In genomic region chr12:113098428-113099028, GRCh38 we compare ENCODE assay signal across 8 cellular contexts. TPM values are rescaled to one million over a fixed set of nuclear protein-coding genes. Genes with fewer than 3 reads are reported as not detected.
DNase-seq lines count a peak whose midpoint lies in the region; ATAC-seq and TF ChIP-seq lines count a peak whose summit lies in the region.

No MANE protein-coding gene starts in this region.

- no peak overlapping the region for H3K4me3 ChIP-seq in naive thymus-derived CD4-positive, alpha-beta T cell (ENCODE audit: low read length)

- DNase-seq in EH (ENCODE audit: low read depth) (peak; percentile 78), NCI-H82 treated with DMSO at 0.1 percent for 48 hours (lab: John Stamatoyannopoulos, UW; ENCODE audit: unreplicated experiment) (peak; percentile 36), activated T-cell treated with anti-CD3 and anti-CD28 coated beads for 24 hours (ENCODE audit: low read depth) (peak; percentile 63), erythroblast (lab: John Stamatoyannopoulos, UW) (peak; percentile 49 to 70)
- DNase-seq in naive thymus-derived CD4-positive, alpha-beta T cell = peak; percentile 42 to 70 (median 61)
- DNase-seq in stimulated activated naive CD8-positive, alpha-beta T cell treated with anti-CD3 and anti-CD28 coated beads, Interleukin-15, Interleukin-2, amounts not matched to agents 100 U/mL and 50 U/mL, for 24 hours = peak; percentile 85

- H3K9me3 Mint-ChIP-seq in naive thymus-derived CD4-positive, alpha-beta T cell = peaks cover 0 to 1% (median 0%) of the 10 kb centered on the region in 11 donors

- CTCF ChIA-PET in naive thymus-derived CD4-positive, alpha-beta T cell (lab: Charles Lee) = interaction anchor here (0.6 to 6.4 kb wide), 15 partner anchors 8 to 1622 kb away, joined by 3 to 73 read pairs (median 3); no protein-coding TSS in a partner anchor

- no peaks in the 10 kb centered on the region for H3K27me3 Mint-ChIP-seq in naive thymus-derived CD4-positive, alpha-beta T cell

- peak; percentile 59 for ATAC-seq in HG03432 (IDR thresholded peaks at IDR 0.05; ENCODE audit: unreplicated experiment)
- peak; percentile 83 for ATAC-seq in naive thymus-derived CD4-positive, alpha-beta T cell
- peak; percentile 84 for ATAC-seq in stimulated activated naive CD8-positive, alpha-beta T cell treated with anti-CD3 and anti-CD28 coated beads, Interleukin-15, Interleukin-2, amounts not matched to agents 100 U/mL and 50 U/mL, for 24 hours
- ATAC-seq in GM21528 (IDR thresholded peaks at IDR 0.05; ENCODE audit: low FRiP score, unreplicated experiment) = no peak

- H3K36me3 ChIP-seq in naive thymus-derived CD4-positive, alpha-beta T cell (ENCODE audit: control insufficient read depth in 2 of 3, insufficient read depth in 3 of 3, low read length in 3 of 3) = peaks cover 0 to 24% (median 0%) of the 10 kb centered on the region in 3 experiments

- peaks cover under 1 to 43% (median 33%) of the 10 kb centered on the region in 7 donors for H3K4me1 Mint-ChIP-seq in naive thymus-derived CD4-positive, alpha-beta T cell

- H3K9me3 ChIP-seq in naive thymus-derived CD4-positive, alpha-beta T cell (ENCODE audit: control insufficient read depth in 2 of 3, low read length in 3 of 3) = no peaks in the 10 kb centered on the region

- no peak for TF ChIP-seq POLR2A in erythroblast (IDR thresholded peaks at IDR 0.05; ENCODE audit: low read length)

- H3K27ac Mint-ChIP-seq in naive thymus-derived CD4-positive, alpha-beta T cell = peak overlapping the region in 8 of 9 donors; percentile 31 to 92 (median 70)

- peaks cover 0 to 11% (median 0%) of the 10 kb centered on the region in 5 donors for H3K36me3 Mint-ChIP-seq in naive thymus-derived CD4-positive, alpha-beta T cell

- H3K27me3 ChIP-seq in naive thymus-derived CD4-positive, alpha-beta T cell (ENCODE audit: control insufficient read depth in 2 of 2, insufficient read depth in 2 of 2, low read length in 2 of 2) = no peaks in the 10 kb centered on the region

- intact Hi-C loops in naive thymus-derived CD4-positive, alpha-beta T cell (cut with micrococcal nuclease) = loop anchor here (1.0 to 5.0 kb wide), 6 partner anchors 50 to 198 kb away; no protein-coding TSS in a partner anchor

- POLR2A ChIA-PET in naive thymus-derived CD4-positive, alpha-beta T cell (lab: Charles Lee) = no interaction called here

- peaks cover 0 to 18% of the 10 kb centered on the region in 2 donors for H3K4me1 ChIP-seq in naive thymus-derived CD4-positive, alpha-beta T cell (ENCODE audit: control insufficient read depth in 2 of 2, insufficient read depth in 2 of 2, low read length in 2 of 2)

- peak overlapping the region; percentile 34 for H3K27ac ChIP-seq in naive thymus-derived CD4-positive, alpha-beta T cell (ENCODE audit: low read depth, low read length)

- no peak overlapping the region for H3K4me3 Mint-ChIP-seq in naive thymus-derived CD4-positive, alpha-beta T cell

RNA-seq across cellular contexts. Expression of gene RASAL1, which starts 37.0 kb away (rescaled TPM):
- 1 to 10 TPM in 3 of 5 experiments, under 1 TPM in 2; 0.19 to 1.6 (median 1.1) TPM for total RNA-seq in naive thymus-derived CD4-positive, alpha-beta T cell
- polyA plus RNA-seq in naive thymus-derived CD4-positive, alpha-beta T cell = 1 to 10 TPM; 1.6 to 2.1 TPM

RNA-seq across cellular contexts. Expression of gene DTX1, which starts 42.0 kb away (rescaled TPM):
- 10 to 100 TPM in 2 of 5 experiments, 1 to 10 TPM in 2, not detected in 1; 4.2 to 15.8 (median 8.8) TPM for total RNA-seq in naive thymus-derived CD4-positive, alpha-beta T cell
- 1 to 10 TPM in 1 of 2 donors, under 1 TPM in 1; 0.80 to 4.2 TPM for polyA plus RNA-seq in naive thymus-derived CD4-positive, alpha-beta T cell

RNA-seq across cellular contexts. Expression of gene CFAP73, which starts 51.0 kb away (rescaled TPM):
- under 1 TPM in 3 of 5 experiments, not detected in 2; 0.29 to 0.88 (median 0.48) TPM for total RNA-seq in naive thymus-derived CD4-positive, alpha-beta T cell
- not detected for polyA plus RNA-seq in naive thymus-derived CD4-positive, alpha-beta T cell
